In the genomic region with DNA sequence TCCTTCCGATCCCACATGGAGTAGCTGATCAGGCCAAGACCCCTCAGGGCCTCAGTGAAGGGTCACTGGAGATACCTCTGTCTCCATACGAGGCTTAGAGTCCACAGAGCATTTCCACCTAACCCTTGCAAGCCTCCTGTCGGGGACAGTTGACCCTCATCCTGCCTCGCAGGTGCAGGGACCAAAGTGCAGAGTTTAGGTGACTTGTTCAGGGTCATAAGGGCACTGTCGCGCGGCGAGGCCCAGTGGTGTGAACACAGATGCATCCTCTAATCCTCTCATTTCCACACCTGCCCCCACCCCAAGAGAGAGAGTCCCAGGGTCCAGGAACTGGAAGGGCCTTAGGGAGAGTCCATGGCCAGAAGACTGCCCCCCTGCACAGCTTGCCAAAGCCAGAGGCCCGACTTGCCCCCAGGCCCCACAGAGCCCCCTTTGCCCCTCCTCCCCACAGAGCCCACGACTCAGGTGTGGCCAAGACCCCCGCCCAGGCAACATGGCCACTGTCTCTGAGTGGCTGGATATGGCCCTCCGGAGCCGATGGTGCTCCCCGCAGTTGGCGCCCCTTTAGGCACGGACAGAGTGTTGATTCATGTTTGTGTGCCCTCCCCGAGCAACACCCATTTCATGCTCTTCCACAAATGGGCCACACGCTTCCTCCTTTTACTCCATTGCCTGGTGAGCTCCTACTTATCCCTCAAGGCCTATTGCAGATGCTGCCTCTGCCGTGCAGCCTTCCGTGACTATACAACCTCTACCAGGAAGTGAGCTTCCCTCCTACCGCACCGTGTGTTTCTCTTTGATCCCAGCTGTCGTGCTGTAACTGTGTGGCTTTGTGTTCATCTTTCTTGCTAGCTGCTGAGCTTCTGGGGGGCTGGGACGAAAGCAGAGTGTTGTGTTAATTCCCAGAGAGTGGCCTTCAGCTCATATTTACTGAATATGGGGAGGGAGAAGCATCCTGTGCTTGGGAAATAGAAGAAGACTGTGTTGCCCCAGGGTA, we compare ENCODE assay signal across 2 cellular contexts.
TF ChIP-seq lines count a peak whose summit lies in the region.

No MANE protein-coding gene starts in this region.

TF ChIP-seq in IMR-90, 13 proteins besides CTCF, POLR2A, EP300 and RAD21:
- TF ChIP-seq FOS (IDR thresholded peaks at IDR 0.05; ENCODE audit: low read depth, low read length) (no peak), RCOR1 (IDR thresholded peaks at IDR 0.05; ENCODE audit: insufficient replicate concordance, low read length) (no peak), MXI1 (IDR thresholded peaks at IDR 0.05; ENCODE audit: borderline replicate concordance, low read depth, low read length) (no peak), MAFK (IDR thresholded peaks at IDR 0.05; ENCODE audit: low read depth, low read length) (no peak), MAZ (IDR thresholded peaks at IDR 0.05; ENCODE audit: borderline replicate concordance, low read depth, low read length) (no peak), SMC3 (IDR thresholded peaks at IDR 0.05; ENCODE audit: low read depth, low read length) (no peak), CHD1 (IDR thresholded peaks at IDR 0.05; ENCODE audit: low read depth, low read length) (no peak), CEBPB (IDR thresholded peaks at IDR 0.05; ENCODE audit: low read depth, low read length) (no peak), BHLHE40 (IDR thresholded peaks at IDR 0.05; ENCODE audit: low read depth, low read length) (no peak), RFX5 (IDR thresholded peaks at IDR 0.05; ENCODE audit: low read depth, low read length) (no peak)
- TF ChIP-seq, protein P1, sequence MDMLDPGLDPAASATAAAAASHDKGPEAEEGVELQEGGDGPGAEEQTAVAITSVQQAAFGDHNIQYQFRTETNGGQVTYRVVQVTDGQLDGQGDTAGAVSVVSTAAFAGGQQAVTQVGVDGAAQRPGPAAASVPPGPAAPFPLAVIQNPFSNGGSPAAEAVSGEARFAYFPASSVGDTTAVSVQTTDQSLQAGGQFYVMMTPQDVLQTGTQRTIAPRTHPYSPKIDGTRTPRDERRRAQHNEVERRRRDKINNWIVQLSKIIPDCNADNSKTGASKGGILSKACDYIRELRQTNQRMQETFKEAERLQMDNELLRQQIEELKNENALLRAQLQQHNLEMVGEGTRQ (IDR thresholded peaks at IDR 0.05; ENCODE audit: low read depth, low read length) = no peak
- TF ChIP-seq, protein P2, sequence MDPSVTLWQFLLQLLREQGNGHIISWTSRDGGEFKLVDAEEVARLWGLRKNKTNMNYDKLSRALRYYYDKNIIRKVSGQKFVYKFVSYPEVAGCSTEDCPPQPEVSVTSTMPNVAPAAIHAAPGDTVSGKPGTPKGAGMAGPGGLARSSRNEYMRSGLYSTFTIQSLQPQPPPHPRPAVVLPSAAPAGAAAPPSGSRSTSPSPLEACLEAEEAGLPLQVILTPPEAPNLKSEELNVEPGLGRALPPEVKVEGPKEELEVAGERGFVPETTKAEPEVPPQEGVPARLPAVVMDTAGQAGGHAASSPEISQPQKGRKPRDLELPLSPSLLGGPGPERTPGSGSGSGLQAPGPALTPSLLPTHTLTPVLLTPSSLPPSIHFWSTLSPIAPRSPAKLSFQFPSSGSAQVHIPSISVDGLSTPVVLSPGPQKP (IDR thresholded peaks at IDR 0.05; ENCODE audit: borderline replicate concordance, low read depth, low read length) = no peak

TF ChIP-seq in WTC11, 78 proteins besides CTCF, POLR2A, EP300 and RAD21:
- TF ChIP-seq ZNF317 (CRISPR knock-in tag; IDR thresholded peaks at IDR 0.05; ENCODE audit: borderline replicate concordance, low read depth) (no peak), FOXK1 (CRISPR knock-in tag; IDR thresholded peaks at IDR 0.05) (no peak), FOXJ3 (CRISPR knock-in tag; IDR thresholded peaks at IDR 0.05; ENCODE audit: borderline replicate concordance) (no peak), TEAD1 (CRISPR knock-in tag; IDR thresholded peaks at IDR 0.05) (no peak), NFATC4 (CRISPR knock-in tag; IDR thresholded peaks at IDR 0.05) (no peak), ZNF138 (CRISPR knock-in tag; conservative IDR thresholded peaks at IDR 0.05) (no peak), NFYB (CRISPR knock-in tag; conservative IDR thresholded peaks at IDR 0.05; ENCODE audit: low read depth) (no peak), NR1H2 (CRISPR knock-in tag; IDR thresholded peaks at IDR 0.05) (no peak)
- TF ChIP-seq, protein P3, sequence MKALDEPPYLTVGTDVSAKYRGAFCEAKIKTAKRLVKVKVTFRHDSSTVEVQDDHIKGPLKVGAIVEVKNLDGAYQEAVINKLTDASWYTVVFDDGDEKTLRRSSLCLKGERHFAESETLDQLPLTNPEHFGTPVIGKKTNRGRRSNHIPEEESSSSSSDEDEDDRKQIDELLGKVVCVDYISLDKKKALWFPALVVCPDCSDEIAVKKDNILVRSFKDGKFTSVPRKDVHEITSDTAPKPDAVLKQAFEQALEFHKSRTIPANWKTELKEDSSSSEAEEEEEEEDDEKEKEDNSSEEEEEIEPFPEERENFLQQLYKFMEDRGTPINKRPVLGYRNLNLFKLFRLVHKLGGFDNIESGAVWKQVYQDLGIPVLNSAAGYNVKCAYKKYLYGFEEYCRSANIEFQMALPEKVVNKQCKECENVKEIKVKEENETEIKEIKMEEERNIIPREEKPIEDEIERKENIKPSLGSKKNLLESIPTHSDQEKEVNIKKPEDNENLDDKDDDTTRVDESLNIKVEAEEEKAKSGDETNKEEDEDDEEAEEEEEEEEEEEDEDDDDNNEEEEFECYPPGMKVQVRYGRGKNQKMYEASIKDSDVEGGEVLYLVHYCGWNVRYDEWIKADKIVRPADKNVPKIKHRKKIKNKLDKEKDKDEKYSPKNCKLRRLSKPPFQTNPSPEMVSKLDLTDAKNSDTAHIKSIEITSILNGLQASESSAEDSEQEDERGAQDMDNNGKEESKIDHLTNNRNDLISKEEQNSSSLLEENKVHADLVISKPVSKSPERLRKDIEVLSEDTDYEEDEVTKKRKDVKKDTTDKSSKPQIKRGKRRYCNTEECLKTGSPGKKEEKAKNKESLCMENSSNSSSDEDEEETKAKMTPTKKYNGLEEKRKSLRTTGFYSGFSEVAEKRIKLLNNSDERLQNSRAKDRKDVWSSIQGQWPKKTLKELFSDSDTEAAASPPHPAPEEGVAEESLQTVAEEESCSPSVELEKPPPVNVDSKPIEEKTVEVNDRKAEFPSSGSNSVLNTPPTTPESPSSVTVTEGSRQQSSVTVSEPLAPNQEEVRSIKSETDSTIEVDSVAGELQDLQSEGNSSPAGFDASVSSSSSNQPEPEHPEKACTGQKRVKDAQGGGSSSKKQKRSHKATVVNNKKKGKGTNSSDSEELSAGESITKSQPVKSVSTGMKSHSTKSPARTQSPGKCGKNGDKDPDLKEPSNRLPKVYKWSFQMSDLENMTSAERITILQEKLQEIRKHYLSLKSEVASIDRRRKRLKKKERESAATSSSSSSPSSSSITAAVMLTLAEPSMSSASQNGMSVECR (CRISPR knock-in tag; IDR thresholded peaks at IDR 0.05; ENCODE audit: borderline replicate concordance) = no peak
- TF ChIP-seq, protein P4, sequence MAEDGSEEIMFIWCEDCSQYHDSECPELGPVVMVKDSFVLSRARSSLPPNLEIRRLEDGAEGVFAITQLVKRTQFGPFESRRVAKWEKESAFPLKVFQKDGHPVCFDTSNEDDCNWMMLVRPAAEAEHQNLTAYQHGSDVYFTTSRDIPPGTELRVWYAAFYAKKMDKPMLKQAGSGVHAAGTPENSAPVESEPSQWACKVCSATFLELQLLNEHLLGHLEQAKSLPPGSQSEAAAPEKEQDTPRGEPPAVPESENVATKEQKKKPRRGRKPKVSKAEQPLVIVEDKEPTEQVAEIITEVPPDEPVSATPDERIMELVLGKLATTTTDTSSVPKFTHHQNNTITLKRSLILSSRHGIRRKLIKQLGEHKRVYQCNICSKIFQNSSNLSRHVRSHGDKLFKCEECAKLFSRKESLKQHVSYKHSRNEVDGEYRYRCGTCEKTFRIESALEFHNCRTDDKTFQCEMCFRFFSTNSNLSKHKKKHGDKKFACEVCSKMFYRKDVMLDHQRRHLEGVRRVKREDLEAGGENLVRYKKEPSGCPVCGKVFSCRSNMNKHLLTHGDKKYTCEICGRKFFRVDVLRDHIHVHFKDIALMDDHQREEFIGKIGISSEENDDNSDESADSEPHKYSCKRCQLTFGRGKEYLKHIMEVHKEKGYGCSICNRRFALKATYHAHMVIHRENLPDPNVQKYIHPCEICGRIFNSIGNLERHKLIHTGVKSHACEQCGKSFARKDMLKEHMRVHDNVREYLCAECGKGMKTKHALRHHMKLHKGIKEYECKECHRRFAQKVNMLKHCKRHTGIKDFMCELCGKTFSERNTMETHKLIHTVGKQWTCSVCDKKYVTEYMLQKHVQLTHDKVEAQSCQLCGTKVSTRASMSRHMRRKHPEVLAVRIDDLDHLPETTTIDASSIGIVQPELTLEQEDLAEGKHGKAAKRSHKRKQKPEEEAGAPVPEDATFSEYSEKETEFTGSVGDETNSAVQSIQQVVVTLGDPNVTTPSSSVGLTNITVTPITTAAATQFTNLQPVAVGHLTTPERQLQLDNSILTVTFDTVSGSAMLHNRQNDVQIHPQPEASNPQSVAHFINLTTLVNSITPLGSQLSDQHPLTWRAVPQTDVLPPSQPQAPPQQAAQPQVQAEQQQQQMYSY (CRISPR knock-in tag; IDR thresholded peaks at IDR 0.05) = no peak
- TF ChIP-seq, protein P5, sequence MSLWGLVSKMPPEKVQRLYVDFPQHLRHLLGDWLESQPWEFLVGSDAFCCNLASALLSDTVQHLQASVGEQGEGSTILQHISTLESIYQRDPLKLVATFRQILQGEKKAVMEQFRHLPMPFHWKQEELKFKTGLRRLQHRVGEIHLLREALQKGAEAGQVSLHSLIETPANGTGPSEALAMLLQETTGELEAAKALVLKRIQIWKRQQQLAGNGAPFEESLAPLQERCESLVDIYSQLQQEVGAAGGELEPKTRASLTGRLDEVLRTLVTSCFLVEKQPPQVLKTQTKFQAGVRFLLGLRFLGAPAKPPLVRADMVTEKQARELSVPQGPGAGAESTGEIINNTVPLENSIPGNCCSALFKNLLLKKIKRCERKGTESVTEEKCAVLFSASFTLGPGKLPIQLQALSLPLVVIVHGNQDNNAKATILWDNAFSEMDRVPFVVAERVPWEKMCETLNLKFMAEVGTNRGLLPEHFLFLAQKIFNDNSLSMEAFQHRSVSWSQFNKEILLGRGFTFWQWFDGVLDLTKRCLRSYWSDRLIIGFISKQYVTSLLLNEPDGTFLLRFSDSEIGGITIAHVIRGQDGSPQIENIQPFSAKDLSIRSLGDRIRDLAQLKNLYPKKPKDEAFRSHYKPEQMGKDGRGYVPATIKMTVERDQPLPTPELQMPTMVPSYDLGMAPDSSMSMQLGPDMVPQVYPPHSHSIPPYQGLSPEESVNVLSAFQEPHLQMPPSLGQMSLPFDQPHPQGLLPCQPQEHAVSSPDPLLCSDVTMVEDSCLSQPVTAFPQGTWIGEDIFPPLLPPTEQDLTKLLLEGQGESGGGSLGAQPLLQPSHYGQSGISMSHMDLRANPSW (CRISPR knock-in tag; conservative IDR thresholded peaks at IDR 0.05; ENCODE audit: low read depth) = no peak
- TF ChIP-seq, protein P6, sequence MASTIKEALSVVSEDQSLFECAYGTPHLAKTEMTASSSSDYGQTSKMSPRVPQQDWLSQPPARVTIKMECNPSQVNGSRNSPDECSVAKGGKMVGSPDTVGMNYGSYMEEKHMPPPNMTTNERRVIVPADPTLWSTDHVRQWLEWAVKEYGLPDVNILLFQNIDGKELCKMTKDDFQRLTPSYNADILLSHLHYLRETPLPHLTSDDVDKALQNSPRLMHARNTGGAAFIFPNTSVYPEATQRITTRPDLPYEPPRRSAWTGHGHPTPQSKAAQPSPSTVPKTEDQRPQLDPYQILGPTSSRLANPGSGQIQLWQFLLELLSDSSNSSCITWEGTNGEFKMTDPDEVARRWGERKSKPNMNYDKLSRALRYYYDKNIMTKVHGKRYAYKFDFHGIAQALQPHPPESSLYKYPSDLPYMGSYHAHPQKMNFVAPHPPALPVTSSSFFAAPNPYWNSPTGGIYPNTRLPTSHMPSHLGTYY (CRISPR knock-in tag; IDR thresholded peaks at IDR 0.05) = no peak
